1 cellular context compared by ENCODE assay signal in the genomic region with DNA sequence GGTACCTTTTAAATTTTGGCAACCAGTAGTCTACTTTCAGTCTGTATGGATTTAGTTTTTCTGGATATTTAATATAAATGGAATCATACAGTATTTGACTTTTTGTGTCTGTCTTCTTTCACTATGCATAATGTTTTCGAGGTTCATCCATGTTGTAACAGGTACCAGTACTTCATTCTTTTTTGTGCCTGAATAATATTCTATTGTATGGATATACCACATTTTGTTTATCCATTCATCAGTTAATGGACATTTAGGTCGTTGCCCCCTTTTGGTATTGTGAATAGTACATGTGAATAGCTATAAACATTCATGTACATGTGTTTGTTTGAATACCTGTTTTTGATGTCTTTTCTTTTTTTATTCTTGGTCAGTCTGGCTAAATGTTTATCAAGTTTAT.
TF ChIP-seq lines count a peak whose summit lies in the region.

No MANE protein-coding gene starts in this region.

TF ChIP-seq in SK-N-SH, 30 proteins besides CTCF, POLR2A, EP300 and RAD21 (continued from another document):
- no peak for TF ChIP-seq ELF1 (IDR thresholded peaks at IDR 0.05)
- TF ChIP-seq TAF1 (IDR thresholded peaks at IDR 0.05; ENCODE audit: borderline replicate concordance, low read depth, low read length), result no peak
- TF ChIP-seq RCOR1 (IDR thresholded peaks at IDR 0.05; ENCODE audit: low read length), result no peak
- no peak for TF ChIP-seq JUND (IDR thresholded peaks at IDR 0.05)
- TF ChIP-seq MEF2A (IDR thresholded peaks at IDR 0.05; ENCODE audit: borderline replicate concordance, low read depth), result no peak
- no peak for TF ChIP-seq RXRA (IDR thresholded peaks at IDR 0.05; ENCODE audit: borderline replicate concordance, low read depth)
- TF ChIP-seq MAX (IDR thresholded peaks at IDR 0.05; ENCODE audit: low read depth), result no peak
- TF ChIP-seq GATA2 (CRISPR knock-in tag; IDR thresholded peaks at IDR 0.05), result no peak
- no peak for TF ChIP-seq NFIC (IDR thresholded peaks at IDR 0.05; ENCODE audit: borderline replicate concordance)
- TF ChIP-seq SIN3A (IDR thresholded peaks at IDR 0.05; ENCODE audit: borderline replicate concordance, low read depth, low read length), result no peak
- TF ChIP-seq FOSL2 (IDR thresholded peaks at IDR 0.05; ENCODE audit: borderline replicate concordance, low read depth), result no peak
- TF ChIP-seq, protein P1, sequence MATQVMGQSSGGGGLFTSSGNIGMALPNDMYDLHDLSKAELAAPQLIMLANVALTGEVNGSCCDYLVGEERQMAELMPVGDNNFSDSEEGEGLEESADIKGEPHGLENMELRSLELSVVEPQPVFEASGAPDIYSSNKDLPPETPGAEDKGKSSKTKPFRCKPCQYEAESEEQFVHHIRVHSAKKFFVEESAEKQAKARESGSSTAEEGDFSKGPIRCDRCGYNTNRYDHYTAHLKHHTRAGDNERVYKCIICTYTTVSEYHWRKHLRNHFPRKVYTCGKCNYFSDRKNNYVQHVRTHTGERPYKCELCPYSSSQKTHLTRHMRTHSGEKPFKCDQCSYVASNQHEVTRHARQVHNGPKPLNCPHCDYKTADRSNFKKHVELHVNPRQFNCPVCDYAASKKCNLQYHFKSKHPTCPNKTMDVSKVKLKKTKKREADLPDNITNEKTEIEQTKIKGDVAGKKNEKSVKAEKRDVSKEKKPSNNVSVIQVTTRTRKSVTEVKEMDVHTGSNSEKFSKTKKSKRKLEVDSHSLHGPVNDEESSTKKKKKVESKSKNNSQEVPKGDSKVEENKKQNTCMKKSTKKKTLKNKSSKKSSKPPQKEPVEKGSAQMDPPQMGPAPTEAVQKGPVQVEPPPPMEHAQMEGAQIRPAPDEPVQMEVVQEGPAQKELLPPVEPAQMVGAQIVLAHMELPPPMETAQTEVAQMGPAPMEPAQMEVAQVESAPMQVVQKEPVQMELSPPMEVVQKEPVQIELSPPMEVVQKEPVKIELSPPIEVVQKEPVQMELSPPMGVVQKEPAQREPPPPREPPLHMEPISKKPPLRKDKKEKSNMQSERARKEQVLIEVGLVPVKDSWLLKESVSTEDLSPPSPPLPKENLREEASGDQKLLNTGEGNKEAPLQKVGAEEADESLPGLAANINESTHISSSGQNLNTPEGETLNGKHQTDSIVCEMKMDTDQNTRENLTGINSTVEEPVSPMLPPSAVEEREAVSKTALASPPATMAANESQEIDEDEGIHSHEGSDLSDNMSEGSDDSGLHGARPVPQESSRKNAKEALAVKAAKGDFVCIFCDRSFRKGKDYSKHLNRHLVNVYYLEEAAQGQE (IDR thresholded peaks at IDR 0.05; ENCODE audit: low read depth, low read length), result no peak
- TF ChIP-seq CHD2 (IDR thresholded peaks at IDR 0.05; ENCODE audit: low read length, partially characterized antibody), result no peak
- TF ChIP-seq YY1 (IDR thresholded peaks at IDR 0.05; ENCODE audit: low read depth), result no peak
